9 cellular contexts compared by ENCODE assay signal in the genomic region with DNA sequence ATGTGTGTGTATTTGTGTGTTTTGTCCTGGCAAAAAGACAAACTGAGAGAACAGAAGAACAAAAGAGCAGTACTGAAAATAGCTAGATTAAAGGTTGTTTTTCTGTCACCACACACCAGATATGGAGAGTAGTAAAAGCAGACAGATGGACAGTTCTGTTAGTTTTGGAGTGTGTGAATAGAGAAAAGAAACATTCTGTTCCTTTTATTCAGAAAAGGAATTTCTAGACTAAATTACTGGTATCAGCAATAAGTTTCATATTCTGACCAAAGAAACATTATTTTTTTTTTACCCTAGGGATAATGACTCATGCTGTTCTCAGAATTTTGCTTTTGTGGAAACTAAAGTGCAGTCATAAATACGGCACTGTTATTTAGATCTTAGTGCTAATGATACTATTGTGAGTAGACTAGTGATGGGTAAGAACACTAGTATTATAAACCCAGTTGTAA. TPM values are rescaled to one million over a fixed set of nuclear protein-coding genes. Genes with fewer than 3 reads are reported as not detected.
DNase-seq lines count a peak whose midpoint lies in the region; ATAC-seq and TF ChIP-seq lines count a peak whose summit lies in the region.
"Had no signal": no experiment of that assay in that cellular context is flagged by ENCODE, and none has a peak within 500 bp of the region (broad histone marks: within the 10 kb centered on the region; RNA-seq: fewer than 3 reads in every experiment).

No MANE protein-coding gene starts in this region.

- H3K4me3 Mint-ChIP-seq in osteocyte (ENCODE audit: unreplicated experiment) = peak overlapping the region; percentile 28

- no peaks in the 10 kb centered on the region for H3K9me3 ChIP-seq in body of pancreas

- peak overlapping the region in 2 of 4 donors; percentile 46 to 48 for H3K27ac ChIP-seq in body of pancreas
- H3K27ac ChIP-seq: 22Rv1 had no signal

- H3K36me3 Mint-ChIP-seq in osteocyte (ENCODE audit: unreplicated experiment) = peaks cover 2% of the 10 kb centered on the region

- H3K36me3 ChIP-seq in body of pancreas (replicated peaks in 1 of 2; ENCODE audit: insufficient read depth in 1 of 2, low read depth in 2 of 2) = no peaks in the 10 kb centered on the region

- TF ChIP-seq CTCF in body of pancreas (IDR thresholded peaks at IDR 0.05) (no peak), osteocyte (IDR thresholded peaks at IDR 0.05) (no peak)

- H3K9me3 Mint-ChIP-seq in osteocyte (ENCODE audit: unreplicated experiment) = no peaks in the 10 kb centered on the region

- no peak overlapping the region for H3K4me3 ChIP-seq in body of pancreas

- intact Hi-C loops in body of pancreas (cut with DNase I) = no loop called here

- 57 to 63% methylated on average over 1 of the region's 1 CpG for WGBS in body of pancreas, 2 donors

- ATAC-seq in HG03135 (IDR thresholded peaks at IDR 0.05; ENCODE audit: unreplicated experiment) (peak; percentile 62), body of pancreas (peak; percentile 54), GM19023 (IDR thresholded peaks at IDR 0.05; ENCODE audit: unreplicated experiment) (no peak)

- no peaks in the 10 kb centered on the region for H3K27me3 Mint-ChIP-seq in osteocyte (ENCODE audit: unreplicated experiment)

- H3K27me3 ChIP-seq in body of pancreas = no peaks in the 10 kb centered on the region

- peaks cover 39% of the 10 kb centered on the region for H3K4me1 Mint-ChIP-seq in osteocyte (ENCODE audit: unreplicated experiment)

- no peak overlapping the region for H3K27ac Mint-ChIP-seq in osteocyte (ENCODE audit: unreplicated experiment)

- H3K4me1 ChIP-seq in body of pancreas = peaks cover 53% of the 10 kb centered on the region

- DNase-seq in DMS 273 (lab: John Stamatoyannopoulos, UW; ENCODE audit: unreplicated experiment) = peak; percentile 18
- DNase-seq in DMS 273 treated with DMSO at 0.1 percent for 48 hours (lab: John Stamatoyannopoulos, UW) = no peak
- no peak for DNase-seq in body of pancreas
- DNase-seq in osteocyte (ENCODE audit: extremely low spot score, unreplicated experiment) = no peak
- DNase-seq in NCI-H1694 treated with DMSO at 0.1 percent for 48 hours (lab: John Stamatoyannopoulos, UW) = no peak
- no peak for DNase-seq in activated CD8-positive, alpha-beta memory T cell treated with anti-CD3 and anti-CD28 coated beads, Interleukin-2, amount 50 U/mL, for 4 hours

- no peak for TF ChIP-seq POLR2A in body of pancreas (IDR thresholded peaks at IDR 0.05)

RNA-seq across cellular contexts. Expression of a gene that starts 32.9 kb away (rescaled TPM):
- total RNA-seq in body of pancreas (10 to 100 TPM in 1 of 2 donors, 1 to 10 TPM in 1; 6.3 to 11.7 TPM), osteocyte (42.1 and 48.1 TPM in 2 replicates)
